Comparison of ENCODE assay signal across 14 cellular contexts in genomic region chr9:129813661-129814060, GRCh38.
"Had no signal": no experiment of that assay in that cellular context is flagged by ENCODE, and none has a peak within 500 bp of the region (broad histone marks: within the 10 kb centered on the region; RNA-seq: fewer than 3 reads in every experiment).

No MANE protein-coding gene starts in this region.

- H3K27ac ChIP-seq: hepatocyte, suprapubic skin had no signal

- H3K4me1 ChIP-seq: suprapubic skin had no signal

- H3K79me2 ChIP-seq: hepatocyte had no signal

- DNase-seq: activated CD4-positive, CD25-positive, alpha-beta regulatory T cell treated with anti-CD3 and anti-CD28 coated beads, Interleukin-2, amount 50 U/mL, for 72 hours; activated naive CD4-positive, alpha-beta T cell treated with Interleukin-2 at 50 U/mL for 16 hours; anterior cingulate cortex; islet precursor cell; mucosa of descending colon; naive thymus-derived CD8-positive, alpha-beta T cell; posterior cingulate gyrus; small intestine; stimulated activated CD4-positive, alpha-beta T cell treated with anti-CD3 and anti-CD28 coated beads, Interleukin-4, amount 100 ng/mL, for 4 hours; T-helper 9 cell had no signal

- H3K4me3 ChIP-seq: dorsolateral prefrontal cortex, hepatocyte, mucosa of descending colon, suprapubic skin had no signal

- H3K9me3 ChIP-seq: mucosa of descending colon, suprapubic skin had no signal

- ATAC-seq: esophagus mucosa; mucosa of descending colon; naive thymus-derived CD8-positive, alpha-beta T cell had no signal

- H2AFZ ChIP-seq: hepatocyte had no signal

- FAIRE-seq: small intestine had no signal

- H3K4me2 ChIP-seq: hepatocyte had no signal

- H3K27me3 ChIP-seq: dorsolateral prefrontal cortex, hepatocyte, suprapubic skin had no signal
